ENCODE assay signal across 8 cellular contexts in genomic region chr6:99568103-99568933, GRCh38. TPM values are rescaled to one million over a fixed set of nuclear protein-coding genes. Genes with fewer than 3 reads are reported as not detected.
DNase-seq lines count a peak whose midpoint lies in the region; ATAC-seq and TF ChIP-seq lines count a peak whose summit lies in the region.

Gene CCNC, minus strand, starts transcription at chr6:99568660. Its CDS starts 133 bp downstream, at chr6:99568527.

- H3K4me3 ChIP-seq in KMS-11 (IDR thresholded peaks at IDR 0.05; ENCODE audit: insufficient read depth, low read depth, low read length) = no peak within 1 kb of the TSS
- H3K4me3 ChIP-seq in fibroblast of lung (replicated peaks in 1 of 4; ENCODE audit: control extremely low read depth in 1 of 4, insufficient read depth in 1 of 4, low read depth in 3 of 4, low read length in 4 of 4) = peak within 1 kb of the TSS; percentile 76 to 89 (median 82)
- peak within 1 kb of the TSS; percentile 87 for H3K4me3 ChIP-seq in naive thymus-derived CD4-positive, alpha-beta T cell (ENCODE audit: low read length)

- TF ChIP-seq CTCF in KMS-11 (conservative IDR thresholded peaks at IDR 0.05; ENCODE audit: low read depth, low read length) (no peak), fibroblast of lung (conservative IDR thresholded peaks at IDR 0.05 in 1 of 2, IDR thresholded peaks at IDR 0.05 in 1 of 2; ENCODE audit: low read depth in 1 of 2, low read length in 2 of 2) (no peak)

- H3K4me1 Mint-ChIP-seq in naive thymus-derived CD4-positive, alpha-beta T cell = peaks cover 20 to 55% (median 38%) of the 10 kb centered on the region in 7 donors
- H3K4me1 Mint-ChIP-seq in stimulated activated naive B cell treated with anti-CD40 and anti-IgM and Interleukin-4, amounts not matched to agents 10 μg/mL and 1 μg/mL and 100 μg/mL, for 72 hours = peaks cover 11 to 38% of the 10 kb centered on the region in 2 donors

- CTCF ChIA-PET in naive thymus-derived CD4-positive, alpha-beta T cell (lab: Charles Lee) = interaction anchor here (0.8 to 1.0 kb wide), 2 partner anchors 47 to 48 kb away, joined by 3 read pairs; no protein-coding TSS in a partner anchor

- intact Hi-C loops in naive thymus-derived CD4-positive, alpha-beta T cell (cut with micrococcal nuclease) = loop anchor here (1.0 to 10.0 kb wide), 10 partner anchors 16 to 1316 kb away; partner anchors contain the start of genes FBXL4 (in 2 of the 2), PNISR (in 2 of the 2), USP45 (in 2 of the 2) and ASCC3 (in 1 of the 2)

- no peaks in the 10 kb centered on the region for H3K9me3 ChIP-seq in fibroblast of lung (ENCODE audit: control insufficient read depth, insufficient read depth, low read depth, low read length)
- no peaks in the 10 kb centered on the region for H3K9me3 ChIP-seq in naive thymus-derived CD4-positive, alpha-beta T cell (ENCODE audit: control insufficient read depth in 2 of 3, low read length in 3 of 3)

- POLR2A ChIA-PET in naive thymus-derived CD4-positive, alpha-beta T cell (lab: Charles Lee) = interaction anchor here (0.6 to 1.9 kb wide), 8 partner anchors 9 to 174 kb away, joined by 3 to 19 read pairs (median 6); partner anchors contain the start of genes COQ3 and PNISR

- H3K27ac ChIP-seq in KMS-11 (peak within 1 kb of the TSS; percentile 70), fibroblast of lung (ENCODE audit: insufficient read depth, low read length) (peak within 1 kb of the TSS; percentile 72)
- peak within 1 kb of the TSS; percentile 84 for H3K27ac ChIP-seq in naive thymus-derived CD4-positive, alpha-beta T cell (ENCODE audit: low read depth, low read length)

- H3K9ac ChIP-seq in KMS-11 (peak within 1 kb of the TSS; percentile 88), fibroblast of lung (ENCODE audit: insufficient read depth, low read length) (peak within 1 kb of the TSS; percentile 85)

- H3K27me3 ChIP-seq in KMS-11 (ENCODE audit: insufficient read depth, low read depth) = no peaks in the 10 kb centered on the region
- H3K27me3 ChIP-seq in fibroblast of lung (ENCODE audit: control insufficient read depth, insufficient read depth, low read length) = no peaks in the 10 kb centered on the region
- no peaks in the 10 kb centered on the region for H3K27me3 ChIP-seq in naive thymus-derived CD4-positive, alpha-beta T cell (ENCODE audit: control insufficient read depth in 2 of 2, insufficient read depth in 2 of 2, low read length in 2 of 2)

- H3K27ac Mint-ChIP-seq in naive thymus-derived CD4-positive, alpha-beta T cell = peak within 1 kb of the TSS; percentile 89 to 99 (median 94)
- peak within 1 kb of the TSS; percentile 99 for H3K27ac Mint-ChIP-seq in stimulated activated naive B cell treated with anti-CD40 and anti-IgM and Interleukin-4, amounts not matched to agents 10 μg/mL and 1 μg/mL and 100 μg/mL, for 72 hours

- H3K4me2 ChIP-seq in KMS-11 = peak within 1 kb of the TSS; percentile 64
- peak within 1 kb of the TSS; percentile 80 for H3K4me2 ChIP-seq in fibroblast of lung (ENCODE audit: extremely low read depth, insufficient read depth, low read length)

- H3K79me2 ChIP-seq in KMS-11 (ENCODE audit: insufficient read depth, low read depth) (peaks cover 48% of the 10 kb centered on the region), fibroblast of lung (ENCODE audit: control insufficient read depth, insufficient read depth, low read length) (peaks cover 42% of the 10 kb centered on the region)

- H3K4me1 ChIP-seq in KMS-11 (ENCODE audit: low read depth, poor library complexity, severe bottlenecking) = peaks cover 16% of the 10 kb centered on the region
- no peaks in the 10 kb centered on the region for H3K4me1 ChIP-seq in fibroblast of lung (ENCODE audit: control insufficient read depth, extremely low read depth, insufficient read depth, low read length)
- H3K4me1 ChIP-seq in naive thymus-derived CD4-positive, alpha-beta T cell (ENCODE audit: control insufficient read depth in 2 of 2, insufficient read depth in 2 of 2, low read length in 2 of 2) = peaks cover 7 to 9% of the 10 kb centered on the region in 2 donors

- peak within 1 kb of the TSS; percentile 92 to 100 (median 98) for H3K4me3 Mint-ChIP-seq in naive thymus-derived CD4-positive, alpha-beta T cell
- H3K4me3 Mint-ChIP-seq in stimulated activated naive B cell treated with anti-CD40 and anti-IgM and Interleukin-4, amounts not matched to agents 10 μg/mL and 1 μg/mL and 100 μg/mL, for 72 hours = peak within 1 kb of the TSS; percentile 97 to 98

- H3K36me3 Mint-ChIP-seq in naive thymus-derived CD4-positive, alpha-beta T cell = peaks cover 0 to 5% (median 0%) of the 10 kb centered on the region in 5 donors
- peaks cover 7 to 10% of the 10 kb centered on the region in 2 donors for H3K36me3 Mint-ChIP-seq in stimulated activated naive B cell treated with anti-CD40 and anti-IgM and Interleukin-4, amounts not matched to agents 10 μg/mL and 1 μg/mL and 100 μg/mL, for 72 hours

- peak within 1 kb of the TSS; percentile 69 for H2AFZ ChIP-seq in KMS-11 (ENCODE audit: low read depth)
- peak within 1 kb of the TSS; percentile 72 for H2AFZ ChIP-seq in fibroblast of lung (ENCODE audit: low read length)

- peaks cover 0 to 2% (median 0%) of the 10 kb centered on the region in 11 donors for H3K9me3 Mint-ChIP-seq in naive thymus-derived CD4-positive, alpha-beta T cell
- H3K9me3 Mint-ChIP-seq in stimulated activated naive B cell treated with anti-CD40 and anti-IgM and Interleukin-4, amounts not matched to agents 10 μg/mL and 1 μg/mL and 100 μg/mL, for 72 hours = no peaks in the 10 kb centered on the region

- H4K20me1 ChIP-seq in KMS-11 (ENCODE audit: insufficient read depth) (no peaks in the 10 kb centered on the region), fibroblast of lung (ENCODE audit: control insufficient read depth, extremely low read depth, insufficient read depth, low read length) (no peaks in the 10 kb centered on the region)

- H3K36me3 ChIP-seq in KMS-11 (ENCODE audit: insufficient read depth) (no peaks in the 10 kb centered on the region), fibroblast of lung (ENCODE audit: control insufficient read depth, insufficient read depth, low read length) (no peaks in the 10 kb centered on the region)
- H3K36me3 ChIP-seq in naive thymus-derived CD4-positive, alpha-beta T cell (ENCODE audit: control insufficient read depth in 2 of 3, insufficient read depth in 3 of 3, low read length in 3 of 3) = peaks cover 0 to 9% (median 0%) of the 10 kb centered on the region in 3 experiments

- peak; percentile 98 for ATAC-seq in GM21737 (IDR thresholded peaks at IDR 0.05; ENCODE audit: unreplicated experiment)
- peak; percentile 99 for ATAC-seq in naive thymus-derived CD4-positive, alpha-beta T cell
- ATAC-seq in stimulated activated naive B cell treated with anti-CD40 and anti-IgM and Interleukin-4, amounts not matched to agents 10 μg/mL and 1 μg/mL and 100 μg/mL, for 72 hours (replicated peaks) = peak; percentile 97 to 99

- H3K27me3 Mint-ChIP-seq in naive thymus-derived CD4-positive, alpha-beta T cell = peaks cover 0 to under 1% (median 0%) of the 10 kb centered on the region in 5 donors
- no peaks in the 10 kb centered on the region for H3K27me3 Mint-ChIP-seq in stimulated activated naive B cell treated with anti-CD40 and anti-IgM and Interleukin-4, amounts not matched to agents 10 μg/mL and 1 μg/mL and 100 μg/mL, for 72 hours

- DNase-seq in DMS79 (lab: John Stamatoyannopoulos, UW) = peak; percentile 94
- DNase-seq in RPMI7951 (ENCODE audit: low read depth) = peak; percentile 95
- DNase-seq in activated T-helper 1 cell treated with anti-CD3 and anti-CD28 coated beads, Interleukin-2, amount 50 U/mL, for 16 hours (ENCODE audit: low read depth in 1 of 2, low spot score in 1 of 2) = peak; percentile 77 to 79
- peak; percentile 97 for DNase-seq in fibroblast of lung (ENCODE audit: low read depth in 2 of 2)
- peak; percentile 74 to 91 (median 87) for DNase-seq in naive thymus-derived CD4-positive, alpha-beta T cell
- DNase-seq in stimulated activated naive B cell treated with anti-CD40 and anti-IgM and Interleukin-4, amounts not matched to agents 10 μg/mL and 1 μg/mL and 100 μg/mL, for 72 hours = peak; percentile 96

RNA-seq across cellular contexts. Expression of gene CCNC, which starts in this region (rescaled TPM):
- 135 and 138 TPM in 2 replicates for total RNA-seq in RPMI7951 (2014; rRNA removed; shearing (Covaris generic))
- total RNA-seq in fibroblast of lung = 50.0 and 57.0 TPM in 2 replicates
- 39.9 and 57.2 TPM in 2 replicates for polyA plus RNA-seq in fibroblast of lung
- polyA plus RNA-seq in fibroblast of lung (2012) = 34.1 and 35.2 TPM in 2 replicates
- polyA minus RNA-seq in fibroblast of lung (ENCODE audit: low replicate concordance) = 2.6 and 16.8 TPM in 2 replicates
- 10 to 100 TPM; 31.4 to 45.4 (median 37.3) TPM for total RNA-seq in naive thymus-derived CD4-positive, alpha-beta T cell
- polyA plus RNA-seq in naive thymus-derived CD4-positive, alpha-beta T cell = 10 to 100 TPM; 34.6 to 44.0 TPM
